Comparison of ENCODE assay signal across 12 cellular contexts in the genomic region with DNA sequence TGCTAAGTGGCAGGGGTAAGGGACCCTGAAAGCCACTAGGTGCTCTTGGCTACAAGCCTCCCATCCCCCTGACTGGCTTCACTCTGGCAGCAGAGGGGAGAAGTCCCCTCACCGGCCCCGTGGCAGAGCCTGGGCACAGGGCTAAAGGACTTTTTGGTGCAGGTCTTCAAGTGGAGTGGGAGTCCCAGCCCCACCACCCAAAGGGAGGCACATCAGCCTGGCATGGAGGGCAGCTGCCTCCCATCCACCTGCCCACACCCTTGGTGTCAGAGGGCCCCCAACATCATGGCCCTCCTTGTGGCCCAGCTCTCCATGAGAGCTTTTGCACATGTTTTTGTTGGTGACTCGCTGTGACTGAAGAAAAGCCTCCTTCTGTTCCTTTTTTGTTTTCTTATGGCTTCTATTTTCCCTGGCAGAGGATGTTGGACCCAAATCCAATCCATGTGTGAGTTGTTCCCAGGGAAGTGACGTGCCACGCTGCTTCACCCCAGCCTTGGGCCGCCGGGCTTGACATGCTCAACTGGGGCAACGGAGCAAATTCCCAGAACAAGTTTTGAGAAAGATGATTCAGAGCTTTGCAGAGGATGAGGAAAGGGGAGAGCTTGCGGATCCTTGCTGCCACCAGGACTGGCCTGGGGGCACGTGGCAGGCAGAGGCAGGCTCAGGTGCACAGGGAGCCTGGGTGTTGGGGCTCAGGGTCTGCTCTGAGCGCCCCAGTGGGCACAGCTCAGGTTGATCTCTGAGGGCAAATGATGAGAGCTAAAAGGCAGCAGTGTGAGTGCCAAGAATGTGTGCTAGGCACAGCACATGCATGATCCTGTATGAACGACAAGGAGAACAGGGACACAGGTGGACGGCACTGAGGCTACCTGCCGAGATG. TPM values are rescaled to one million over a fixed set of nuclear protein-coding genes. Genes with fewer than 3 reads are reported as not detected.
A peak's percentile ranks its signal among the peaks of the same experiment; 100 is the strongest.
DNase-seq lines count a peak whose midpoint lies in the region; ATAC-seq and TF ChIP-seq lines count a peak whose summit lies in the region.
"Had no signal": no experiment of that assay in that cellular context is flagged by ENCODE, and none has a peak within 500 bp of the region (broad histone marks: within the 10 kb centered on the region; RNA-seq: fewer than 3 reads in every experiment).

No MANE protein-coding gene starts in this region.

- no peak for TF ChIP-seq POLR2A in testis (IDR thresholded peaks at IDR 0.05)

- DNase-seq in HS-5 (ENCODE audit: low read depth): peak; percentile 62
- peak; percentile 75 for DNase-seq in brain pericyte (ENCODE audit: low read depth, low spot score)
- DNase-seq in kidney glomerular epithelial cell (lab: John Stamatoyannopoulos, UW): peak; percentile 50
- DNase-seq in testis: no peak
- DNase-seq in DMS114 treated with DMSO at 0.1 percent for 48 hours (lab: John Stamatoyannopoulos, UW; ENCODE audit: unreplicated experiment): no peak
- no peak for DNase-seq in mesenteric fat pad (ENCODE audit: low spot score)
- DNase-seq in NCI-H1694 treated with DMSO at 0.1 percent for 48 hours (lab: John Stamatoyannopoulos, UW): no peak
- DNase-seq: body of pancreas, NCI-H1105 had no signal

- intact Hi-C loops in testis (cut with DNase I; ENCODE audit: low total_unique reads): no loop called here

- H3K9me3 ChIP-seq in testis: no peaks in the 10 kb centered on the region
- H3K9me3 ChIP-seq: body of pancreas had no signal

- H3K27me3 ChIP-seq in testis: no peaks in the 10 kb centered on the region

- H3K36me3 ChIP-seq in testis (ENCODE audit: low read depth, missing control alignments): no peaks in the 10 kb centered on the region

- TF ChIP-seq CTCF in testis (IDR thresholded peaks at IDR 0.05): no peak

- H3K27ac ChIP-seq in testis: peak overlapping the region; percentile 59 to 65
- H3K27ac ChIP-seq: body of pancreas had no signal

- H3K4me3 ChIP-seq in testis: no peak overlapping the region
- H3K4me3 ChIP-seq: body of pancreas had no signal

- H3K4me1 ChIP-seq in testis: peaks cover 14% of the 10 kb centered on the region

- 76 to 78% methylated on average over 14 of the region's 14 CpGs for WGBS in testis, 2 donors

- no peak for ATAC-seq in HG03469 (IDR thresholded peaks at IDR 0.05; ENCODE audit: unreplicated experiment)
- ATAC-seq: body of pancreas had no signal

RNA-seq across cellular contexts. Expression of gene AEBP1, which starts 1.9 kb away (rescaled TPM):
- total RNA-seq in testis (100 to 1,000 TPM in 1 of 2 donors, 10 to 100 TPM in 1; 74.5 to 102 TPM), mesenteric fat pad (267 TPM)
- 168 TPM for polyA plus RNA-seq in testis (ENCODE audit: insufficient read depth, low read depth, low replicate concordance)

RNA-seq across cellular contexts. Expression of gene POLM, which starts 19.9 kb away (rescaled TPM):
- total RNA-seq in testis (10 to 100 TPM; 43.4 to 63.7 TPM), mesenteric fat pad (15.5 TPM)
- 11.7 TPM for polyA plus RNA-seq in testis (ENCODE audit: insufficient read depth, low read depth, low replicate concordance)

RNA-seq across cellular contexts. Expression of gene POLD2, which starts 21.1 kb away (rescaled TPM):
- total RNA-seq in testis (10 to 100 TPM; 59.4 to 61.9 TPM), mesenteric fat pad (60.2 TPM)
- polyA plus RNA-seq in testis (ENCODE audit: insufficient read depth, low read depth, low replicate concordance): 117 TPM

RNA-seq across cellular contexts. Expression of gene PGAM2, which starts 36.8 kb away (rescaled TPM):
- 100 to 1,000 TPM in 1 of 2 donors, 10 to 100 TPM in 1; 85.1 to 139 TPM for total RNA-seq in testis
- polyA plus RNA-seq in testis (ENCODE audit: insufficient read depth, low read depth, low replicate concordance): 298 TPM
- not detected for total RNA-seq in mesenteric fat pad

RNA-seq across cellular contexts. Expression of gene MYL7, which starts 38.9 kb away (rescaled TPM):
- total RNA-seq in testis (1 to 10 TPM; 1.5 to 1.7 TPM), mesenteric fat pad (not detected)
- not detected for polyA plus RNA-seq in testis (ENCODE audit: insufficient read depth, low read depth, low replicate concordance)
- total RNA-seq: body of pancreas; lung microvascular endothelial cell; T-helper 2 cell treated with Interferon-gamma antibody and Interleukin-4, amounts not matched to agents 100 ng/mL and 5 ng/mL, for 36 hours had no signal

Comparison
In these comparisons a context has a peak if more than half of its experiments do, and no peak if none do; other contexts are left out.
1. DNase-seq: peak in HS-5 (single experiment), brain pericyte (single experiment) and kidney glomerular epithelial cell (single experiment); none in testis (single experiment), DMS114 treated with DMSO at 0.1 percent for 48 hours (single experiment), mesenteric fat pad (single experiment) and NCI-H1694 treated with DMSO at 0.1 percent for 48 hours (single experiment).